Comparison of ENCODE assay signal across 21 cellular contexts in the genomic region with DNA sequence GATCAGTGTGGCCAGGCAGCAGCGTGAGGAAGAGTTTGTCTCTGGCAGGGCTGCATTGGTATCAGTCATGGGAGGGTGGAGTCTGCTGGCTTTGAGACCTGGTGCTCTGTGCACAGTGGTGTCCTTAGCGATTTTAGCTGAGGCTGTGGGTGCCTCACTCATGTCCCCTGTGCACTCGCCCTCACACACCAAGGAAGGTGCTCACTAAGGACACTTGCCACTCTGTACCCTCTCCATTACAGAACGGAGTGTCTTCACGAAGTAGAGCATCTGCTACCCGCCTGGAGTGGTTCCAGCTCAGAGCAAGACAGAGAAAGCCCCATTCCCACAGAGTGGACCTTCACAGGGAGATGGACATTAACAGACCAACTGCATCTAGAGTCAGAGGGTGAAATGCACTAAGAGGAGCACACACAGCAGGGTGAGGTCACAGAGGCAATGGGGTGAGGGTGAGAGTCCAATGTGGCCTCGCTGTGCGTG.
"Had no signal": no experiment of that assay in that cellular context is flagged by ENCODE, and none has a peak within 500 bp of the region (broad histone marks: within the 10 kb centered on the region; RNA-seq: fewer than 3 reads in every experiment).

No MANE protein-coding gene starts in this region.

- DNase-seq: KBM-7, MV-4-11, NCI-H1048, NCI-H1105, NCI-H1417 treated with DMSO at 0.1 percent for 48 hours, NCI-H146, NCI-H1694 treated with DMSO at 0.1 percent for 48 hours, NCI-H1930, NCI-H2081, NCI-H2107, NCI-H2227 treated with DMSO at 0.1 percent for 48 hours, NCI-H446, NCI-H510A, NCI-H524 treated with DMSO at 0.1 percent for 48 hours, NCI-H69, NCI-H774, Right ventricle myocardium superior, RPMI8226, SIG-M5 had no signal

- H3K27ac ChIP-seq: SJSA1, SK-N-MC had no signal

- H3K9me3 ChIP-seq: SJSA1 had no signal

- H3K4me1 ChIP-seq: SJSA1 had no signal

- H3K4me3 ChIP-seq: SJSA1, SK-N-MC had no signal

- H3K27me3 ChIP-seq: SJSA1 had no signal

- H3K36me3 ChIP-seq: SJSA1 had no signal
